In the genomic region with DNA sequence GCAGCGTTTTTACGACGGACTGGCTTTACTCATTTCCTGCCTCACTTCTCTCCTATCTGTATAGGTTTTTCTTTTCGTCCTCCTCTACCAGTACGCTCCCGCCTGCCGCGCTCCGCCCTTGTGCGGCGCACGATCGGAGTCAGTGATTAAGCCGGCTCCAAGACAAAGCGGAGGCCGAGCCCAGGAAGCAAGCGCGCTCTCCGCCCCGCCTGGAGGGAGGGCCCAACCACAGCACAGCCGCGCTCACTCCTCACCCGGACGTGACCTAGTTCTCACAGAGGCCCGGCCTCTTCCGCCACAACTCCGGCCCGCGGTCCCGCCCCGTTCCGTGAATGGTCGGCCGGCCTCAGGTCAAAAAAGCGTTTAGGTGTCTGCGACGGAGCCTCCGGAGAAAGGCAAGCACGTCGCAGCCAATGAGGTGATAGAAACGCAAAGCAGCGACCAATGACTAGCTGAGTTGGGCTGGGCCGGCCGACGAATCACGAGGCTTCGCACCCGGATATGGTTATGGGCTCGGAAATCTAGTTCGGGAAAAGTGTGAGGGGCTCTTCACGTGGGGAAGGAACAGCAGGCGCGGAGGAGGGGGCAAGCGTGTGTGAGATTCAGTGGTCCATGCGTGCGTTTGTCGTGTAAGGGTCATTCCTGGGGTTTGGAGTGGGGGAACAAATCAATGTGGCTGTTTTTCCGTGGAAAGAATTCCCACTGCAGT, we compare ENCODE assay signal across 1 cellular context.
TF ChIP-seq lines count a peak whose summit lies in the region.

A gene with protein sequence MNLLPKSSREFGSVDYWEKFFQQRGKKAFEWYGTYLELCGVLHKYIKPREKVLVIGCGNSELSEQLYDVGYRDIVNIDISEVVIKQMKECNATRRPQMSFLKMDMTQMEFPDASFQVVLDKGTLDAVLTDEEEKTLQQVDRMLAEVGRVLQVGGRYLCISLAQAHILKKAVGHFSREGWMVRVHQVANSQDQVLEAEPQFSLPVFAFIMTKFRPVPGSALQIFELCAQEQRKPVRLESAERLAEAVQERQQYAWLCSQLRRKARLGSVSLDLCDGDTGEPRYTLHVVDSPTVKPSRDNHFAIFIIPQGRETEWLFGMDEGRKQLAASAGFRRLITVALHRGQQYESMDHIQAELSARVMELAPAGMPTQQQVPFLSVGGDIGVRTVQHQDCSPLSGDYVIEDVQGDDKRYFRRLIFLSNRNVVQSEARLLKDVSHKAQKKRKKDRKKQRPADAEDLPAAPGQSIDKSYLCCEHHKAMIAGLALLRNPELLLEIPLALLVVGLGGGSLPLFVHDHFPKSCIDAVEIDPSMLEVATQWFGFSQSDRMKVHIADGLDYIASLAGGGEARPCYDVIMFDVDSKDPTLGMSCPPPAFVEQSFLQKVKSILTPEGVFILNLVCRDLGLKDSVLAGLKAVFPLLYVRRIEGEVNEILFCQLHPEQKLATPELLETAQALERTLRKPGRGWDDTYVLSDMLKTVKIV (plus strand): TSS at position 494 of the 709 bp plus-strand sequence. CDS start 308 bp downstream, outside the sequence.

TF ChIP-seq in HepG2, 621 proteins besides CTCF, POLR2A, EP300 and RAD21 (continued from another document and continues in another):
- TF ChIP-seq HOMEZ (CRISPR knock-in tag; IDR thresholded peaks at IDR 0.05; ENCODE audit: low read depth) (peak; percentile 94), SRSF9 (IDR thresholded peaks at IDR 0.05; ENCODE audit: borderline replicate concordance, insufficient read depth, low read depth, low read length, poor library complexity, severe bottlenecking) (no peak), ZNF441 (CRISPR knock-in tag; IDR thresholded peaks at IDR 0.05; ENCODE audit: borderline replicate concordance) (0 out of 2 replicates have a peak, but pooled peaks have one; percentile 51), POGK (CRISPR knock-in tag; conservative IDR thresholded peaks at IDR 0.05) (peak; percentile 80), MIER3 (CRISPR knock-in tag; IDR thresholded peaks at IDR 0.05; ENCODE audit: borderline replicate concordance) (0 out of 2 replicates have a peak, but pooled peaks have one; percentile 32), ZNF780A (CRISPR knock-in tag; IDR thresholded peaks at IDR 0.05) (no peak), DR1 (CRISPR knock-in tag; IDR thresholded peaks at IDR 0.05) (peak; percentile 74; the same call in 1 of the 2 replicates), CENPT (CRISPR knock-in tag; IDR thresholded peaks at IDR 0.05; ENCODE audit: low read depth) (no peak), PRMT3 (CRISPR knock-in tag; IDR thresholded peaks at IDR 0.05; ENCODE audit: borderline replicate concordance, low read depth) (no peak), RBM22 (optimal IDR thresholded peaks at IDR 0.05; ENCODE audit: low read length) (no peak), ZNF564 (CRISPR knock-in tag; IDR thresholded peaks at IDR 0.05) (0 out of 2 replicates have a peak, but pooled peaks have one; percentile 55), ISX (CRISPR knock-in tag; conservative IDR thresholded peaks at IDR 0.05) (no peak), ZNF33B (CRISPR knock-in tag; IDR thresholded peaks at IDR 0.05) (0 out of 2 replicates have a peak, but pooled peaks have one; percentile 59), CC2D1A (CRISPR knock-in tag; IDR thresholded peaks at IDR 0.05) (no peak), ZNF710 (CRISPR knock-in tag; IDR thresholded peaks at IDR 0.05; ENCODE audit: borderline replicate concordance) (peak; percentile 72), ARID4A (CRISPR knock-in tag; IDR thresholded peaks at IDR 0.05; ENCODE audit: borderline replicate concordance) (peak; percentile 91), BRD4 (CRISPR knock-in tag; IDR thresholded peaks at IDR 0.05) (no peak), EZH2 (conservative IDR thresholded peaks at IDR 0.05; ENCODE audit: low read depth, low read length) (no peak), ZSCAN22 (CRISPR knock-in tag; IDR thresholded peaks at IDR 0.05) (no peak), TGIF2 (CRISPR knock-in tag; IDR thresholded peaks at IDR 0.05) (no peak; the same call in 1 of the 2 replicates), TERF1 (CRISPR knock-in tag; IDR thresholded peaks at IDR 0.05) (no peak), ZNF160 (CRISPR knock-in tag; IDR thresholded peaks at IDR 0.05) (no peak), KLF12 (CRISPR knock-in tag; IDR thresholded peaks at IDR 0.05; ENCODE audit: borderline replicate concordance) (no peak), MBD4 (IDR thresholded peaks at IDR 0.05; ENCODE audit: borderline replicate concordance, low read length) (no peak), CENPX (CRISPR knock-in tag; IDR thresholded peaks at IDR 0.05) (no peak)
- TF ChIP-seq, protein P1, sequence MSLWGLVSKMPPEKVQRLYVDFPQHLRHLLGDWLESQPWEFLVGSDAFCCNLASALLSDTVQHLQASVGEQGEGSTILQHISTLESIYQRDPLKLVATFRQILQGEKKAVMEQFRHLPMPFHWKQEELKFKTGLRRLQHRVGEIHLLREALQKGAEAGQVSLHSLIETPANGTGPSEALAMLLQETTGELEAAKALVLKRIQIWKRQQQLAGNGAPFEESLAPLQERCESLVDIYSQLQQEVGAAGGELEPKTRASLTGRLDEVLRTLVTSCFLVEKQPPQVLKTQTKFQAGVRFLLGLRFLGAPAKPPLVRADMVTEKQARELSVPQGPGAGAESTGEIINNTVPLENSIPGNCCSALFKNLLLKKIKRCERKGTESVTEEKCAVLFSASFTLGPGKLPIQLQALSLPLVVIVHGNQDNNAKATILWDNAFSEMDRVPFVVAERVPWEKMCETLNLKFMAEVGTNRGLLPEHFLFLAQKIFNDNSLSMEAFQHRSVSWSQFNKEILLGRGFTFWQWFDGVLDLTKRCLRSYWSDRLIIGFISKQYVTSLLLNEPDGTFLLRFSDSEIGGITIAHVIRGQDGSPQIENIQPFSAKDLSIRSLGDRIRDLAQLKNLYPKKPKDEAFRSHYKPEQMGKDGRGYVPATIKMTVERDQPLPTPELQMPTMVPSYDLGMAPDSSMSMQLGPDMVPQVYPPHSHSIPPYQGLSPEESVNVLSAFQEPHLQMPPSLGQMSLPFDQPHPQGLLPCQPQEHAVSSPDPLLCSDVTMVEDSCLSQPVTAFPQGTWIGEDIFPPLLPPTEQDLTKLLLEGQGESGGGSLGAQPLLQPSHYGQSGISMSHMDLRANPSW (CRISPR knock-in tag; IDR thresholded peaks at IDR 0.05; ENCODE audit: borderline replicate concordance): peak; percentile 77; the same call in 1 of the 2 replicates
